ENCODE assay signal across 10 cellular contexts in genomic region chr1:54312874-54313316, GRCh38.
DNase-seq lines count a peak whose midpoint lies in the region; ATAC-seq and TF ChIP-seq lines count a peak whose summit lies in the region.
"Had no signal": no experiment of that assay in that cellular context is flagged by ENCODE, and none has a peak within 500 bp of the region (broad histone marks: within the 10 kb centered on the region; RNA-seq: fewer than 3 reads in every experiment).

No MANE protein-coding gene starts in this region.

- no peaks in the 10 kb centered on the region for H3K36me3 ChIP-seq in Peyer's patch

- DNase-seq in H9 (peak; percentile 66), Peyer's patch (peak in 1 of 3 donors; percentile 65), fibroblast of the aortic adventitia (ENCODE audit: low read depth) (peak; percentile 83), pulmonary artery endothelial cell (ENCODE audit: low read depth, low spot score) (peak; percentile 45), HuH-7.5 (ENCODE audit: low spot score) (no peak)
- DNase-seq in stimulated activated CD4-positive, alpha-beta T cell treated with anti-CD3 and anti-CD28 coated beads, Interleukin-2, amount 100 ng/mL, for 48 hours = no peak
- DNase-seq: effector CD4-positive, alpha-beta T cell had no signal

- TF ChIP-seq CTCF in H9 (conservative IDR thresholded peaks at IDR 0.05) = no peak
- TF ChIP-seq CTCF in Peyer's patch (IDR thresholded peaks at IDR 0.05) = no peak
- no peak for TF ChIP-seq CTCF in fibroblast of the aortic adventitia (IDR thresholded peaks at IDR 0.05; ENCODE audit: insufficient read depth, low read length)

- no peak overlapping the region for H2BK5ac ChIP-seq in H9 (ENCODE audit: insufficient read length, low read length)

- peaks cover 11% of the 10 kb centered on the region; the same call in 1 of the 2 replicates for H3K79me2 ChIP-seq in H9 (ENCODE audit: insufficient read depth, low read length)

- WGBS in H9 (ENCODE audit: extremely low coverage, insufficient read length, low lambda C conversion rate) = no CpG with 5 or more reads among the region's 7 CpGs

- H4K8ac ChIP-seq in H9 (replicated peaks; ENCODE audit: insufficient read length, low read depth, low read length) = no peak overlapping the region

- no peak overlapping the region for H2AFZ ChIP-seq in H9 (ENCODE audit: low read length)

- no peak overlapping the region for H3K4me2 ChIP-seq in H9 (ENCODE audit: insufficient read depth, insufficient read length, low read length)

- H3K36me3 Mint-ChIP-seq in H9 (ENCODE audit: insufficient read depth in 1 of 3, low read depth in 3 of 3) = peaks cover 4 to 6% (median 5%) of the 10 kb centered on the region in 3 experiments; a peak in 5 of 7 replicates

- no peak overlapping the region for H3K23ac ChIP-seq in H9 (ENCODE audit: insufficient read length, low read depth, low read length)

- peak overlapping the region in 1 of 2 experiments; percentile 41; a peak in 1 of 5 replicates for H3K4me3 Mint-ChIP-seq in H9
- H3K4me3 Mint-ChIP-seq: IgD-negative memory B cell had no signal

- H3K4me1 Mint-ChIP-seq in H9 = peaks cover 64 to 70% of the 10 kb centered on the region in 2 experiments

- no peaks in the 10 kb centered on the region for H3K9me3 ChIP-seq in H9 (ENCODE audit: control insufficient read depth, low read depth, low read length)
- H3K9me3 ChIP-seq in Peyer's patch = no peaks in the 10 kb centered on the region

- no peak overlapping the region for H4K91ac ChIP-seq in H9 (ENCODE audit: insufficient read length, low read depth, low read length)

- no peak overlapping the region for H3T11ph ChIP-seq in H9 (ENCODE audit: low read length)

- H3K18ac ChIP-seq in H9 (ENCODE audit: insufficient read length, low read depth, low read length) = peak overlapping the region; percentile 38

- H3K23me2 ChIP-seq in H9 (ENCODE audit: insufficient read length, low read depth, low read length, poor library complexity, severe bottlenecking) = no peaks in the 10 kb centered on the region

- H2BK20ac ChIP-seq in H9 (ENCODE audit: low read depth, low read length, poor library complexity, severe bottlenecking) = no peak overlapping the region

- H3K9me3 Mint-ChIP-seq in H9 = no peaks in the 10 kb centered on the region; a peak in 1 of 5 replicates
- H3K9me3 Mint-ChIP-seq: IgD-negative memory B cell had no signal

- H3K27ac ChIP-seq in H9 (ENCODE audit: insufficient read length, low read depth, low read length) (no peak overlapping the region), Peyer's patch (peak overlapping the region in 3 of 4 donors; percentile 38 to 63 (median 61))

- no peak overlapping the region for H3K9ac ChIP-seq in H9 (ENCODE audit: extremely low read depth, insufficient read length, low read length)

- peaks cover 6% of the 10 kb centered on the region for H3K79me1 ChIP-seq in H9 (ENCODE audit: insufficient read depth, low read depth, low read length, poor library complexity, severe bottlenecking)

- ATAC-seq in GM21447 (IDR thresholded peaks at IDR 0.05; ENCODE audit: unreplicated experiment) = no peak
- ATAC-seq in HG02571 (IDR thresholded peaks at IDR 0.05; ENCODE audit: unreplicated experiment) = no peak

- H3K27me3 Mint-ChIP-seq in H9 (ENCODE audit: low read depth) = peaks cover 3% of the 10 kb centered on the region; the same call in 1 of the 2 replicates

- H3K27ac Mint-ChIP-seq in H9 = peak overlapping the region; percentile 44 to 93 (median 80); a peak in 4 of 7 replicates

- H4K5ac ChIP-seq in H9 (ENCODE audit: insufficient read length, low read depth, low read length) = no peak overlapping the region

- H3K27me3 ChIP-seq in H9 (ENCODE audit: insufficient read depth, low read length) = no peaks in the 10 kb centered on the region
- H3K27me3 ChIP-seq in Peyer's patch = no peaks in the 10 kb centered on the region

- no peak overlapping the region; the same call in 1 of the 2 replicates for H3K14ac ChIP-seq in H9 (ENCODE audit: insufficient read depth, low read length)

- H3K4ac ChIP-seq in H9 (ENCODE audit: low read depth, low read length) = no peak overlapping the region

- H4K20me1 ChIP-seq in H9 (ENCODE audit: control insufficient read depth, insufficient read depth, insufficient read length) = no peaks in the 10 kb centered on the region

- no peak for TF ChIP-seq POLR2A in Peyer's patch (IDR thresholded peaks at IDR 0.05)

- H3K56ac ChIP-seq in H9 (ENCODE audit: insufficient read length, low read depth, low read length) = no peak overlapping the region

- H3K4me3 ChIP-seq in Peyer's patch (no peak overlapping the region), fibroblast of the aortic adventitia (ENCODE audit: low read depth, low read length) (no peak overlapping the region)

- H2BK15ac ChIP-seq in H9 (ENCODE audit: low read depth, low read length) = no peak overlapping the region

- H2AK5ac ChIP-seq in H9 (ENCODE audit: insufficient read length, low read length) = no peak overlapping the region

- H3K4me1 ChIP-seq in H9 (ENCODE audit: insufficient read depth, low read length) (peaks cover 33% of the 10 kb centered on the region), Peyer's patch (peaks cover 0 to 52% (median 0%) of the 10 kb centered on the region in 4 donors)

- no peak overlapping the region for H2BK120ac ChIP-seq in H9 (ENCODE audit: low read depth, low read length, poor library complexity, severe bottlenecking)

- no peak overlapping the region for H2BK12ac ChIP-seq in H9 (ENCODE audit: insufficient read length, low read depth, low read length)

Comparison
In these comparisons a context has a peak if more than half of its experiments do, and no peak if none do; other contexts are left out.
1. DNase-seq: peak in H9 (single experiment), fibroblast of the aortic adventitia (single experiment) and pulmonary artery endothelial cell (single experiment); none in HuH-7.5 (single experiment) and stimulated activated CD4-positive, alpha-beta T cell treated with anti-CD3 and anti-CD28 coated beads, Interleukin-2, amount 100 ng/mL, for 48 hours (0 of 2).